In genomic region chr5:150624334-150625163, GRCh38 we compare ENCODE assay signal across 8 cellular contexts. TPM values are rescaled to one million over a fixed set of nuclear protein-coding genes. Genes with fewer than 3 reads are reported as not detected.
A peak's percentile ranks its signal among the peaks of the same experiment; 100 is the strongest.
DNase-seq lines count a peak whose midpoint lies in the region; ATAC-seq, FAIRE-seq and TF ChIP-seq lines count a peak whose summit lies in the region.

No MANE protein-coding gene starts in this region.

- H3K9me3 Mint-ChIP-seq in CD8-positive, alpha-beta T cell: no peaks in the 10 kb centered on the region

- H3K4me3 Mint-ChIP-seq in CD8-positive, alpha-beta T cell: peak overlapping the region; percentile 81

- no peak for TF ChIP-seq CTCF in CD8-positive, alpha-beta T cell (IDR thresholded peaks at IDR 0.05)
- TF ChIP-seq CTCF in brain microvascular endothelial cell (IDR thresholded peaks at IDR 0.05; ENCODE audit: low read depth, low read length, missing control alignments): no peak
- TF ChIP-seq CTCF in keratinocyte (optimal IDR thresholded peaks at IDR 0.05 in 1 of 3, IDR thresholded peaks at IDR 0.05 in 1 of 3, conservative IDR thresholded peaks at IDR 0.05 in 1 of 3; ENCODE audit: extremely low read depth in 1 of 3, insufficient read depth in 2 of 3, low read length in 3 of 3): no peak

- dilution Hi-C loops in keratinocyte (cut with MboI; ENCODE audit: extremely low pct_ligation_motif_present, low sequenced_read_pairs): no loop called here

- H3K4me2 ChIP-seq in keratinocyte (ENCODE audit: control insufficient read depth, extremely low read depth, insufficient read depth, low read depth, low read length): peak overlapping the region; percentile 87

- intact Hi-C loops in CD8-positive, alpha-beta T cell (cut with DNase I, micrococcal nuclease): no loop called here

- peak overlapping the region; percentile 61 for H2AFZ ChIP-seq in keratinocyte (ENCODE audit: control insufficient read depth, low read length)

- no peaks in the 10 kb centered on the region for H3K36me3 ChIP-seq in CD8-positive, alpha-beta T cell (ENCODE audit: insufficient read depth, low read length)
- H3K36me3 ChIP-seq in SJCRH30 (no peaks in the 10 kb centered on the region), brain microvascular endothelial cell (replicated peaks) (no peaks in the 10 kb centered on the region), keratinocyte (ENCODE audit: control insufficient read depth in 2 of 2, extremely low read depth in 1 of 2, insufficient read depth in 2 of 2, low read length in 2 of 2) (no peaks in the 10 kb centered on the region)

- no peaks in the 10 kb centered on the region for H4K20me1 ChIP-seq in keratinocyte (ENCODE audit: control insufficient read depth, extremely low read depth, insufficient read depth, low read length)

- FAIRE-seq in keratinocyte (lab: Jason Lieb, UNC): no peak

- H3K9me3 ChIP-seq in CD8-positive, alpha-beta T cell (ENCODE audit: low read length): no peaks in the 10 kb centered on the region
- H3K9me3 ChIP-seq in SJCRH30 (replicated peaks) (no peaks in the 10 kb centered on the region), keratinocyte (ENCODE audit: control insufficient read depth, low read depth, low read length) (no peaks in the 10 kb centered on the region)

- CTCF ChIA-PET in CD8-positive, alpha-beta T cell (lab: Charles Lee): no interaction called here

- peak overlapping the region; percentile 72 for H3K9ac ChIP-seq in keratinocyte (ENCODE audit: control insufficient read depth, extremely low read depth, insufficient read depth, low read length)

- peak in 2 of 7 experiments; percentile 5 to 22 for DNase-seq in CD8-positive, alpha-beta T cell
- DNase-seq in SJCRH30 (peak; percentile 62 to 69), brain microvascular endothelial cell (no peak), keratinocyte (ENCODE audit: low read depth, low spot score) (no peak)
- peak; percentile 16 for DNase-seq in stimulated activated CD4-positive, alpha-beta T cell treated with anti-CD3 and anti-CD28 coated beads, Interleukin-4, amount 100 ng/mL, for 1 hour

- peaks cover 7% of the 10 kb centered on the region for H3K4me1 ChIP-seq in CD8-positive, alpha-beta T cell (ENCODE audit: insufficient read depth, low read length)
- H3K4me1 ChIP-seq in SJCRH30 (peaks cover 31% of the 10 kb centered on the region), keratinocyte (ENCODE audit: control insufficient read depth, extremely low read depth, insufficient read depth, low read length) (peaks cover 27% of the 10 kb centered on the region)

- peaks cover 10% of the 10 kb centered on the region for H3K4me1 Mint-ChIP-seq in CD8-positive, alpha-beta T cell (ENCODE audit: low read depth)

- H3K27me3 ChIP-seq in CD8-positive, alpha-beta T cell (ENCODE audit: insufficient read depth, low read length): peaks cover 6% of the 10 kb centered on the region
- H3K27me3 ChIP-seq in SJCRH30 (no peaks in the 10 kb centered on the region), brain microvascular endothelial cell (replicated peaks) (no peaks in the 10 kb centered on the region), keratinocyte (ENCODE audit: control insufficient read depth, extremely low read depth, insufficient read depth, low read length) (no peaks in the 10 kb centered on the region)

- ATAC-seq in CD8-positive, alpha-beta T cell: peak; percentile 66
- ATAC-seq in GM21619 (IDR thresholded peaks at IDR 0.05; ENCODE audit: unreplicated experiment) (peak; percentile 31), GM21367 (IDR thresholded peaks at IDR 0.05; ENCODE audit: unreplicated experiment) (no peak), HG03108 (IDR thresholded peaks at IDR 0.05; ENCODE audit: unreplicated experiment) (no peak)

- no peaks in the 10 kb centered on the region for H3K79me2 ChIP-seq in keratinocyte (ENCODE audit: control insufficient read depth, insufficient read depth, low read length)

- POLR2A ChIA-PET in CD8-positive, alpha-beta T cell (lab: Charles Lee): no interaction called here

- peak overlapping the region; percentile 37 for H3K4me3 ChIP-seq in CD8-positive, alpha-beta T cell (ENCODE audit: low read depth, low read length)
- H3K4me3 ChIP-seq in SJCRH30: peak overlapping the region; percentile 58
- H3K4me3 ChIP-seq in brain microvascular endothelial cell (ENCODE audit: low read depth, low read length): peak overlapping the region; percentile 55
- H3K4me3 ChIP-seq in keratinocyte (ENCODE audit: control insufficient read depth in 2 of 3, extremely low read depth in 1 of 3, insufficient read depth in 2 of 3, low read depth in 1 of 3, low read length in 3 of 3): peak overlapping the region; percentile 66 to 70 (median 66)

- no peak overlapping the region for H3K27ac Mint-ChIP-seq in CD8-positive, alpha-beta T cell

- no peak overlapping the region for H3K27ac ChIP-seq in CD8-positive, alpha-beta T cell (ENCODE audit: low read depth, low read length)
- no peak overlapping the region for H3K27ac ChIP-seq in SJCRH30
- no peak overlapping the region for H3K27ac ChIP-seq in brain microvascular endothelial cell
- H3K27ac ChIP-seq in keratinocyte (ENCODE audit: control insufficient read depth, insufficient read depth, low read length): no peak overlapping the region

- H3K27me3 Mint-ChIP-seq in CD8-positive, alpha-beta T cell (ENCODE audit: low read depth): peaks cover 22% of the 10 kb centered on the region

- no peaks in the 10 kb centered on the region for H3K9me1 ChIP-seq in keratinocyte (ENCODE audit: control insufficient read depth, extremely low read depth, insufficient read depth, low read length)

- no peaks in the 10 kb centered on the region for H3K36me3 Mint-ChIP-seq in CD8-positive, alpha-beta T cell

- in situ Hi-C loops in brain microvascular endothelial cell (cut with HindIII; ENCODE audit: low pct_ligation_motif_present, low sequenced_read_pairs): no loop called here

RNA-seq across cellular contexts. Expression of gene SYNPO, which starts 15.9 kb away (rescaled TPM):
- under 1 TPM; 0.06 to 0.14 TPM for total RNA-seq in CD8-positive, alpha-beta T cell
- total RNA-seq in SJCRH30 (2014; rRNA removed; shearing (Covaris generic)): 2.3 and 3.2 TPM in 2 replicates
- polyA plus RNA-seq in keratinocyte: 6.0 to 11.2 TPM (median 10.7 TPM) in 3 replicates
- 1.3 TPM for polyA plus RNA-seq in keratinocyte (2011; ENCODE audit: low read depth)
- polyA plus RNA-seq in keratinocyte (2011; cell fraction: cytosol; rRNA removed): 25.4 and 30.0 TPM in 2 replicates
- 33.8 and 34.5 TPM in 2 replicates for polyA plus RNA-seq in keratinocyte (2011; cell fraction: nucleus; rRNA removed)
- polyA plus RNA-seq in keratinocyte (2012; ENCODE audit: low replicate concordance): 6.1 and 27.4 TPM in 2 replicates
- polyA minus RNA-seq in keratinocyte: 9.0 to 78.1 TPM (median 23.8 TPM) in 3 replicates
- polyA minus RNA-seq in keratinocyte (2011; cell fraction: cytosol; rRNA and poly(A)+ RNA removed): 23.2 TPM
- polyA minus RNA-seq in keratinocyte (2011; cell fraction: nucleus; rRNA and poly(A)+ RNA removed): 11.4 and 16.4 TPM in 2 replicates

RNA-seq across cellular contexts. Expression of gene MYOZ3, which starts 36.5 kb away (rescaled TPM):
- not detected for total RNA-seq in CD8-positive, alpha-beta T cell
- 0.02 TPM in 1 of 2 replicates, not detected in the other for total RNA-seq in SJCRH30 (2014; rRNA removed; shearing (Covaris generic))
- polyA plus RNA-seq in keratinocyte: 0.03 to 0.05 TPM in 2 of 3 replicates, not detected in the other
- not detected for polyA plus RNA-seq in keratinocyte (2011; ENCODE audit: low read depth)
- 0.02 TPM in 1 of 2 replicates, not detected in the other for polyA plus RNA-seq in keratinocyte (2011; cell fraction: cytosol; rRNA removed)
- polyA plus RNA-seq in keratinocyte (2011; cell fraction: nucleus; rRNA removed): 0.06 and 0.21 TPM in 2 replicates
- polyA plus RNA-seq in keratinocyte (2012; ENCODE audit: low replicate concordance): 0.03 and 0.17 TPM in 2 replicates
- polyA minus RNA-seq in keratinocyte: 0.26 TPM in 1 of 3 replicates, not detected in the others
- polyA minus RNA-seq in keratinocyte (2011; cell fraction: cytosol; rRNA and poly(A)+ RNA removed): not detected
- not detected in 2 replicates for polyA minus RNA-seq in keratinocyte (2011; cell fraction: nucleus; rRNA and poly(A)+ RNA removed)

Comparison
In these comparisons a context has a peak if more than half of its experiments do, and no peak if none do; other contexts are left out.
1. ATAC-seq: peak in CD8-positive, alpha-beta T cell (single experiment) and GM21619 (single experiment); none in GM21367 (single experiment) and HG03108 (single experiment).
2. DNase-seq: peak in SJCRH30 (2 of 2) and stimulated activated CD4-positive, alpha-beta T cell treated with anti-CD3 and anti-CD28 coated beads, Interleukin-4, amount 100 ng/mL, for 1 hour (single experiment); none in brain microvascular endothelial cell (single experiment) and keratinocyte (single experiment).
3. Peak in every context shown above with its lines, with median percentiles within 50 percentile points of each other: H3K4me3 ChIP-seq.